ENCODE assay signal across 2 cellular contexts in genomic region chr5:62077387-62077786, GRCh38.
TF ChIP-seq lines count a peak whose summit lies in the region.

No MANE protein-coding gene starts in this region.

TF ChIP-seq in K562, 482 proteins besides CTCF, POLR2A, EP300 and RAD21:
- peak; percentile 75 for TF ChIP-seq NFIC (IDR thresholded peaks at IDR 0.05)
- no peak for TF ChIP-seq HMGN3 (IDR thresholded peaks at IDR 0.05; ENCODE audit: borderline replicate concordance, extremely low read depth, insufficient read length, low read depth, low read length)
- TF ChIP-seq USF1 (CRISPR knock-in tag; IDR thresholded peaks at IDR 0.05) = no peak
- peak; percentile 75 to 81 for TF ChIP-seq NRF1 (conservative IDR thresholded peaks at IDR 0.05 in 1 of 2, IDR thresholded peaks at IDR 0.05 in 1 of 2)

TF ChIP-seq in H1, 55 proteins besides CTCF, POLR2A, EP300 and RAD21:
- TF ChIP-seq GABPA (IDR thresholded peaks at IDR 0.05; ENCODE audit: borderline replicate concordance, insufficient read depth, low read length) (no peak), PHF8 (conservative IDR thresholded peaks at IDR 0.05; ENCODE audit: low read depth, low read length) (no peak), SUZ12 (IDR thresholded peaks at IDR 0.05; ENCODE audit: low read length) (no peak), ASH2L (IDR thresholded peaks at IDR 0.05; ENCODE audit: low read length) (no peak), HDAC6 (IDR thresholded peaks at IDR 0.05; ENCODE audit: low read depth, low read length) (no peak), SIRT6 (IDR thresholded peaks at IDR 0.05; ENCODE audit: low read length) (no peak), USF2 (IDR thresholded peaks at IDR 0.05; ENCODE audit: low read length) (no peak), KDM4A (IDR thresholded peaks at IDR 0.05; ENCODE audit: low read depth, low read length, severe bottlenecking) (no peak), HDAC2 (IDR thresholded peaks at IDR 0.05; ENCODE audit: borderline replicate concordance in 1 of 2, low read depth in 2 of 2, low read length in 2 of 2) (no peak), JUND (IDR thresholded peaks at IDR 0.05; ENCODE audit: low read length) (no peak), CHD1 (IDR thresholded peaks at IDR 0.05; ENCODE audit: low read depth, low read length) (no peak), CBX5 (IDR thresholded peaks at IDR 0.05; ENCODE audit: low read depth, low read length) (no peak), CBX8 (IDR thresholded peaks at IDR 0.05; ENCODE audit: borderline replicate concordance, low read depth, low read length) (no peak), TAF7 (optimal IDR thresholded peaks at IDR 0.05; ENCODE audit: borderline replicate concordance, low read depth, low read length) (no peak), POU5F1 (IDR thresholded peaks at IDR 0.05; ENCODE audit: low read depth, low read length) (no peak)
TF ChIP-seq in H1: peak in this region for 0.
